In genomic region chr1:41103761-41104160, GRCh38 we compare ENCODE assay signal across 24 cellular contexts.
DNase-seq lines count a peak whose midpoint lies in the region; ATAC-seq and TF ChIP-seq lines count a peak whose summit lies in the region.
"Had no signal": no experiment of that assay in that cellular context is flagged by ENCODE, and none has a peak within 500 bp of the region (broad histone marks: within the 10 kb centered on the region; RNA-seq: fewer than 3 reads in every experiment).

No MANE protein-coding gene starts in this region.

- CTCF ChIA-PET in activated B cell treated with CpG ODN at 0.5 μM for 24 hours (lab: Charles Lee): no interaction called here

- H3K9me3 Mint-ChIP-seq in activated B cell treated with CpG ODN at 0.5 μM for 24 hours: no peaks in the 10 kb centered on the region
- H3K9me3 Mint-ChIP-seq in stimulated activated memory B cell treated with anti-CD40 and anti-IgM and Interleukin-4, amounts not matched to agents 10 μg/mL and 1 μg/mL and 100 μg/mL, for 72 hours: no peaks in the 10 kb centered on the region
- H3K9me3 Mint-ChIP-seq: CD14-positive monocyte, HFFc6, type B pancreatic cell had no signal

- peak overlapping the region in 1 of 2 donors; percentile 12 for H3K9ac ChIP-seq in colonic mucosa (ENCODE audit: low read depth in 2 of 2, low read length in 2 of 2)

- no peak for TF ChIP-seq CTCF in activated B cell treated with CpG ODN at 0.5 μM for 24 hours (IDR thresholded peaks at IDR 0.05)
- TF ChIP-seq CTCF in colonic mucosa (IDR thresholded peaks at IDR 0.05): no peak

- ATAC-seq in activated B cell treated with CpG ODN at 0.5 μM for 24 hours (ENCODE audit: low read depth): no peak
- peak; percentile 41 for ATAC-seq in stimulated activated memory B cell treated with anti-CD40 and anti-IgM and Interleukin-4, amounts not matched to agents 10 μg/mL and 1 μg/mL and 100 μg/mL, for 72 hours
- ATAC-seq in HG03159 (IDR thresholded peaks at IDR 0.05; ENCODE audit: unreplicated experiment): no peak
- ATAC-seq: pancreas, SK-N-SH treated with all-trans-retinoic acid at 6 μM for 48 hours had no signal

- H3K27ac Mint-ChIP-seq in activated B cell treated with CpG ODN at 0.5 μM for 24 hours: peak overlapping the region; percentile 53
- no peak overlapping the region for H3K27ac Mint-ChIP-seq in stimulated activated memory B cell treated with anti-CD40 and anti-IgM and Interleukin-4, amounts not matched to agents 10 μg/mL and 1 μg/mL and 100 μg/mL, for 72 hours
- H3K27ac Mint-ChIP-seq: HFFc6, type B pancreatic cell had no signal

- no peak overlapping the region for H3K4me3 ChIP-seq in colonic mucosa
- H3K4me3 ChIP-seq: adrenal gland, lung, pancreas had no signal

- no peak overlapping the region for H3K27ac ChIP-seq in colonic mucosa
- H3K27ac ChIP-seq: adrenal gland had no signal

- no peaks in the 10 kb centered on the region for H3K27me3 ChIP-seq in colonic mucosa
- H3K27me3 ChIP-seq: adrenal gland, pancreas had no signal

- H3K4me3 Mint-ChIP-seq in activated B cell treated with CpG ODN at 0.5 μM for 24 hours: peak overlapping the region; percentile 17
- H3K4me3 Mint-ChIP-seq in stimulated activated memory B cell treated with anti-CD40 and anti-IgM and Interleukin-4, amounts not matched to agents 10 μg/mL and 1 μg/mL and 100 μg/mL, for 72 hours: no peak overlapping the region
- H3K4me3 Mint-ChIP-seq: HFFc6, type B pancreatic cell had no signal

- no peaks in the 10 kb centered on the region for H3K27me3 Mint-ChIP-seq in activated B cell treated with CpG ODN at 0.5 μM for 24 hours
- no peaks in the 10 kb centered on the region for H3K27me3 Mint-ChIP-seq in stimulated activated memory B cell treated with anti-CD40 and anti-IgM and Interleukin-4, amounts not matched to agents 10 μg/mL and 1 μg/mL and 100 μg/mL, for 72 hours
- H3K27me3 Mint-ChIP-seq: type B pancreatic cell had no signal

- DNase-seq in CD1c-positive myeloid dendritic cell (ENCODE audit: extremely low spot score): peak; percentile 10
- DNase-seq in Kasumi-1 (lab: John Stamatoyannopoulos, UW): peak; percentile 21 to 28
- no peak for DNase-seq in activated B cell treated with CpG ODN at 0.5 μM for 24 hours
- DNase-seq in colonic mucosa: no peak
- no peak for DNase-seq in GM19240 (ENCODE audit: insufficient read length, low spot score)
- DNase-seq: activated CD4-positive, CD25-positive, alpha-beta regulatory T cell; activated naive CD4-positive, alpha-beta T cell treated with Interleukin-2 at 50 U/mL for 16 hours; adrenal gland; Calu3; effector memory CD4-positive, alpha-beta T cell; foreskin fibroblast; HFFc6; NCI-H1417; NCI-H2081; NCI-H2227 treated with DMSO at 0.1 percent for 48 hours; NCI-H69; pancreas; stimulated activated CD4-positive, alpha-beta T cell treated with anti-CD3 and anti-CD28 coated beads, Interleukin-2, amount 100 ng/mL, for 24 hours had no signal

- H3K9me3 ChIP-seq in colonic mucosa: no peaks in the 10 kb centered on the region
- H3K9me3 ChIP-seq: adrenal gland, pancreas had no signal

- intact Hi-C loops in activated B cell treated with CpG ODN at 0.5 μM for 24 hours (cut with micrococcal nuclease) (no loop called here), colonic mucosa (cut with DNase I) (no loop called here)

- POLR2A ChIA-PET in activated B cell treated with CpG ODN at 0.5 μM for 24 hours (lab: Charles Lee): no interaction called here

- no peaks in the 10 kb centered on the region for H3K36me3 ChIP-seq in colonic mucosa
- H3K36me3 ChIP-seq: adrenal gland, pancreas had no signal

- H3K4me1 ChIP-seq in colonic mucosa: peaks cover 3% of the 10 kb centered on the region

- H3K36me3 Mint-ChIP-seq in activated B cell treated with CpG ODN at 0.5 μM for 24 hours (ENCODE audit: low read depth): peaks cover 7% of the 10 kb centered on the region
- peaks cover 34% of the 10 kb centered on the region for H3K36me3 Mint-ChIP-seq in stimulated activated memory B cell treated with anti-CD40 and anti-IgM and Interleukin-4, amounts not matched to agents 10 μg/mL and 1 μg/mL and 100 μg/mL, for 72 hours

- H3K4me1 Mint-ChIP-seq in activated B cell treated with CpG ODN at 0.5 μM for 24 hours: peaks cover 41% of the 10 kb centered on the region
- peaks cover 32% of the 10 kb centered on the region for H3K4me1 Mint-ChIP-seq in stimulated activated memory B cell treated with anti-CD40 and anti-IgM and Interleukin-4, amounts not matched to agents 10 μg/mL and 1 μg/mL and 100 μg/mL, for 72 hours

Comparison
In these comparisons a context has a peak if more than half of its experiments do, and no peak if none do; other contexts are left out.
1. DNase-seq: peak in CD1c-positive myeloid dendritic cell (single experiment) and Kasumi-1 (2 of 2); none in activated B cell treated with CpG ODN at 0.5 μM for 24 hours (single experiment), colonic mucosa (single experiment) and GM19240 (single experiment).